In genomic region chr2:28707592-28707991, GRCh38 we compare ENCODE assay signal across 27 cellular contexts. TPM values are rescaled to one million over a fixed set of nuclear protein-coding genes. Genes with fewer than 3 reads are reported as not detected.
DNase-seq lines count a peak whose midpoint lies in the region; ATAC-seq, FAIRE-seq and TF ChIP-seq lines count a peak whose summit lies in the region.
"Had no signal": no experiment of that assay in that cellular context is flagged by ENCODE, and none has a peak within 500 bp of the region (broad histone marks: within the 10 kb centered on the region; RNA-seq: fewer than 3 reads in every experiment).

No MANE protein-coding gene starts in this region.

- POLR2A ChIA-PET in HepG2 (lab: Yijun Ruan, JAX) = no interaction called here

- H3K4me1 ChIP-seq in liver (ENCODE audit: control insufficient read depth in 4 of 4, insufficient read depth in 4 of 4, low read length in 3 of 4) = peaks cover 0 to 20% (median 8%) of the 10 kb centered on the region in 4 donors
- H3K4me1 ChIP-seq in HepG2 (ENCODE audit: insufficient read depth, low read length) = peaks cover 21% of the 10 kb centered on the region

- TF ChIP-seq EP300 in HepG2 (IDR thresholded peaks at IDR 0.05; ENCODE audit: low read depth in 2 of 2, low read length in 2 of 2) (no peak), HepG2 (CRISPR knock-in tag; IDR thresholded peaks at IDR 0.05; ENCODE audit: borderline replicate concordance) (no peak)

- no peak overlapping the region for H3K9ac ChIP-seq in liver (ENCODE audit: low read depth in 1 of 2, low read length in 2 of 2)
- H3K9ac ChIP-seq in HepG2 (ENCODE audit: insufficient read depth, low read depth, low read length) = no peak overlapping the region

- H3K36me3 Mint-ChIP-seq in Calu3 (ENCODE audit: insufficient read depth, unreplicated experiment) = peaks cover 3% of the 10 kb centered on the region

- WGBS in liver = 55% methylated on average over 1 of the region's 1 CpG
- WGBS in HepG2 (ENCODE audit: low lambda C conversion rate) = 0% methylated on average over 1 of the region's 1 CpG

- no peak overlapping the region for H3K27ac Mint-ChIP-seq in Calu3 (ENCODE audit: unreplicated experiment)
- H3K27ac Mint-ChIP-seq: stimulated activated naive CD8-positive, alpha-beta T cell treated with anti-CD3 and anti-CD28 coated beads, Interleukin-15, amount 100 ng/mL, for 72 hours had no signal

- TF ChIP-seq RAD21 in liver (IDR thresholded peaks at IDR 0.05) (no peak), HepG2 (CRISPR knock-in tag; IDR thresholded peaks at IDR 0.05) (no peak)

- CTCF ChIA-PET in HepG2 (lab: Yijun Ruan, JAX; ENCODE audit: low intra/inter-chr PET ratio, low total read pairs) = no interaction called here
- CTCF ChIA-PET in Calu3 (lab: Charles Lee) = interaction anchor here (0.7 kb wide), 1 partner anchor 223 kb away, joined by 6 read pairs; no protein-coding TSS in a partner anchor

- no peak for TF ChIP-seq POLR2A in HepG2 (IDR thresholded peaks at IDR 0.05; ENCODE audit: insufficient read depth in 1 of 2, low read depth in 2 of 2, low read length in 2 of 2)

- H3K79me2 ChIP-seq in HepG2 (ENCODE audit: insufficient read depth, low read length) = no peaks in the 10 kb centered on the region

- no peaks in the 10 kb centered on the region for H3K27me3 Mint-ChIP-seq in Calu3 (ENCODE audit: unreplicated experiment)
- H3K27me3 Mint-ChIP-seq: naive thymus-derived CD4-positive, alpha-beta T cell; stimulated activated naive CD8-positive, alpha-beta T cell treated with anti-CD3 and anti-CD28 coated beads, Interleukin-15, amount 100 ng/mL, for 72 hours had no signal

- H2AFZ ChIP-seq in HepG2 (ENCODE audit: low read length) = no peak overlapping the region

- H3K4me3 Mint-ChIP-seq in Calu3 (ENCODE audit: low read depth, unreplicated experiment) = no peak overlapping the region
- H3K4me3 Mint-ChIP-seq: activated T-cell treated with anti-CD3 and anti-CD28 coated beads, Interleukin-2, amount 50 U/mL, for 4 hours; naive thymus-derived CD4-positive, alpha-beta T cell; stimulated activated naive CD8-positive, alpha-beta T cell treated with anti-CD3 and anti-CD28 coated beads, Interleukin-15, amount 100 ng/mL, for 72 hours had no signal

- TF ChIP-seq CTCF in liver (IDR thresholded peaks at IDR 0.05; ENCODE audit: low read depth, low read length, missing input control) (no peak), HepG2 (CRISPR knock-in tag; IDR thresholded peaks at IDR 0.05) (no peak), Calu3 (IDR thresholded peaks at IDR 0.05; ENCODE audit: unreplicated experiment) (no peak)

- no peaks in the 10 kb centered on the region for H3K4me1 Mint-ChIP-seq in Calu3 (ENCODE audit: low read depth, unreplicated experiment)

- no peak for ATAC-seq in HepG2
- no peak for ATAC-seq in HG02885 (IDR thresholded peaks at IDR 0.05; ENCODE audit: poor library complexity, unreplicated experiment)
- ATAC-seq in GM18511 (IDR thresholded peaks at IDR 0.05; ENCODE audit: unreplicated experiment) = no peak
- ATAC-seq: activated T-cell treated with anti-CD3 and anti-CD28 coated beads, Interleukin-2, amount 50 U/mL, for 4 hours; naive thymus-derived CD4-positive, alpha-beta T cell; SK-N-SH treated with all-trans-retinoic acid at 6 μM for 48 hours; stimulated activated naive CD8-positive, alpha-beta T cell treated with anti-CD3 and anti-CD28 coated beads, Interleukin-15, amount 100 ng/mL, for 72 hours had no signal

- H3K36me3 ChIP-seq in liver (ENCODE audit: control insufficient read depth in 4 of 4, insufficient read depth in 3 of 4, low read depth in 1 of 4, low read length in 3 of 4) = no peaks in the 10 kb centered on the region
- no peaks in the 10 kb centered on the region for H3K36me3 ChIP-seq in HepG2 (replicated peaks in 1 of 2; ENCODE audit: control insufficient read depth in 1 of 2, insufficient read depth in 2 of 2, low read length in 2 of 2)
- H3K36me3 ChIP-seq: right atrium auricular region had no signal

- H3K27ac ChIP-seq in liver (ENCODE audit: low read depth in 1 of 2, low read length in 2 of 2) (no peak overlapping the region), HepG2 (ENCODE audit: extremely low read length, insufficient read depth, low read length) (no peak overlapping the region)
- H3K27ac ChIP-seq: right atrium auricular region had no signal

- DNase-seq in HepG2 (ENCODE audit: low spot score) = no peak
- peak; percentile 41 to 75 for DNase-seq in hippocampal formation (lab: John Stamatoyannopoulos, UW)
- DNase-seq in putamen (ENCODE audit: low spot score) = peak; percentile 85
- no peak for DNase-seq in Calu3
- no peak for DNase-seq in NCI-H510A (lab: John Stamatoyannopoulos, UW)
- DNase-seq: activated CD4-positive, alpha-beta T cell treated with anti-CD3 and anti-CD28 coated beads for 48 hours; activated T-cell treated with anti-CD3 and anti-CD28 coated beads, Interleukin-2, amount 50 U/mL, for 4 hours; AML-193; DMS79; H7; Kasumi-1; MV-4-11; naive thymus-derived CD4-positive, alpha-beta T cell; NCI-H2171; NCI-H526 treated with DMSO at 0.1 percent for 48 hours; stimulated activated CD4-positive, alpha-beta T cell treated with anti-CD3 and anti-CD28 coated beads, Interleukin-15, amount 100 ng/mL, for 24 hours; stimulated activated naive CD8-positive, alpha-beta T cell treated with anti-CD3 and anti-CD28 coated beads, Interleukin-15, amount 100 ng/mL, for 72 hours; T-helper 2 cell; trophoblast cell had no signal

- intact Hi-C loops in HepG2 (cut with micrococcal nuclease; ENCODE audit: unreplicated experiment) = no loop called here
- intact Hi-C loops in Calu3 (cut with micrococcal nuclease; ENCODE audit: unreplicated experiment) = no loop called here

- H3K9me3 ChIP-seq in liver (ENCODE audit: control insufficient read depth in 4 of 4, low read length in 3 of 4) = no peaks in the 10 kb centered on the region
- H3K9me3 ChIP-seq in HepG2 (ENCODE audit: low read length) = no peaks in the 10 kb centered on the region

- in situ Hi-C loops in HepG2 (cut with HindIII; ENCODE audit: extremely low pct_ligation_motif_present, low pct_unique_long_range_greater_than_20kb) = no loop called here

- no peaks in the 10 kb centered on the region for H4K20me1 ChIP-seq in HepG2 (ENCODE audit: insufficient read depth, low read length)

- BruUV-seq in HepG2 (replicated peaks; lab: Mats Ljungman, UMichigan) = no TSS peak
- BruUV-seq in Calu3 (replicated peaks; lab: Mats Ljungman, UMichigan) = no TSS peak

- H3K4me3 ChIP-seq in liver (ENCODE audit: low read depth in 1 of 3, low read length in 3 of 3) (no peak overlapping the region), HepG2 (replicated peaks in 1 of 3; ENCODE audit: insufficient read depth in 1 of 3, low read depth in 2 of 3, low read length in 3 of 3) (no peak overlapping the region)
- H3K4me3 ChIP-seq: right atrium auricular region had no signal

- no peak overlapping the region for H3K4me2 ChIP-seq in HepG2 (ENCODE audit: low read depth, low read length)

- no peaks in the 10 kb centered on the region for H3K27me3 ChIP-seq in liver (ENCODE audit: control insufficient read depth in 4 of 4, insufficient read depth in 4 of 4, low read length in 3 of 4)
- peaks cover 3 to 6% of the 10 kb centered on the region in 2 experiments; a peak in 2 of 5 replicates for H3K27me3 ChIP-seq in HepG2 (ENCODE audit: control insufficient read depth in 1 of 2, insufficient read depth in 2 of 2, low read length in 2 of 2)
- H3K27me3 ChIP-seq: right atrium auricular region had no signal

- H3K9me3 Mint-ChIP-seq in Calu3 (ENCODE audit: low read depth, unreplicated experiment) = peaks cover 13% of the 10 kb centered on the region

- no peak for FAIRE-seq in HepG2 (lab: Jason Lieb, UNC)
- FAIRE-seq: A204.1, bronchial epithelial cell, endometrium had no signal

TF ChIP-seq in liver, 16 proteins besides CTCF, POLR2A, EP300 and RAD21 (continues in another document):
- no peak for TF ChIP-seq FOXA2 (IDR thresholded peaks at IDR 0.05)
- TF ChIP-seq RXRA (IDR thresholded peaks at IDR 0.05) = peak in 1 of 2 donors; percentile 8
- TF ChIP-seq EGR1 (IDR thresholded peaks at IDR 0.05; ENCODE audit: low read depth in 2 of 2) = no peak
- TF ChIP-seq JUND (IDR thresholded peaks at IDR 0.05) = no peak
- TF ChIP-seq SP1 (IDR thresholded peaks at IDR 0.05) = no peak
- TF ChIP-seq HNF4G (IDR thresholded peaks at IDR 0.05) = no peak
- TF ChIP-seq HNF4A (conservative IDR thresholded peaks at IDR 0.05) = peak; percentile 39 to 61

TF ChIP-seq in HepG2, 621 proteins besides CTCF, POLR2A, EP300 and RAD21 (continues in another document):
- no peak for TF ChIP-seq ZNF510 (CRISPR knock-in tag; IDR thresholded peaks at IDR 0.05; ENCODE audit: low read depth)

RNA-seq across cellular contexts. Expression of gene PPP1CB, which starts 44.0 kb away (rescaled TPM):
- total RNA-seq in liver (10 to 100 TPM; 65.3 to 75.4 TPM), HepG2 (2016; rRNA removed; fragmentation: Illumina TruSeq; extraction: Trizol) (109 and 209 TPM in 2 replicates), Calu3 (2022) (218 and 235 TPM in 2 replicates)
- polyA plus RNA-seq in liver (10 to 100 TPM; 26.2 to 33.3 TPM), HepG2 (2011; rRNA removed) (33.8 and 46.9 TPM in 2 replicates)
- total RNA-seq in HepG2 (2016; cell fraction: cytosol; rRNA removed; fragmentation: Illumina TruSeq; extraction: Trizol; ENCODE audit: low read depth) = 28.8 and 29.0 TPM in 2 replicates
- 121 and 212 TPM in 2 replicates for total RNA-seq in HepG2 (2016; cell fraction: insoluble cytoplasmic fraction; rRNA removed; fragmentation: Illumina TruSeq; extraction: Trizol)
- total RNA-seq in HepG2 (2016; cell fraction: membrane; rRNA removed; fragmentation: Illumina TruSeq; extraction: Trizol) = 59.6 and 72.2 TPM in 2 replicates
- total RNA-seq in HepG2 (2016; cell fraction: nucleus; rRNA removed; fragmentation: Illumina TruSeq; extraction: Trizol) = 57.8 and 68.3 TPM in 2 replicates
- polyA plus RNA-seq in HepG2 (2011; cell fraction: cytosol; rRNA removed) = 16.7 and 32.3 TPM in 2 replicates
- 10.9 and 14.0 TPM in 2 replicates for polyA plus RNA-seq in HepG2 (2011; cell fraction: nucleus; rRNA removed)
- 59.6 and 76.3 TPM in 2 replicates for polyA plus RNA-seq in HepG2 (2012)
- 16.4 and 17.8 TPM in 2 replicates for polyA plus RNA-seq in HepG2 (2016; cell fraction: cytosol; fragmentation: Illumina TruSeq; extraction: Trizol; ENCODE audit: low read depth)
- polyA plus RNA-seq in HepG2 (2016; cell fraction: insoluble cytoplasmic fraction; fragmentation: Illumina TruSeq; extraction: Trizol; ENCODE audit: low read depth) = 155 and 164 TPM in 2 replicates
- 52.5 and 53.7 TPM in 2 replicates for polyA plus RNA-seq in HepG2 (2016; cell fraction: membrane; fragmentation: Illumina TruSeq; extraction: Trizol; ENCODE audit: low read depth)
- polyA plus RNA-seq in HepG2 (2016; cell fraction: nucleus; fragmentation: Illumina TruSeq; extraction: Trizol; ENCODE audit: insufficient read depth, low read depth) = 64.6 and 65.7 TPM in 2 replicates
- 97.2 and 138 TPM in 2 replicates for polyA minus RNA-seq in HepG2 (2011; rRNA and poly(A)+ RNA removed; ENCODE audit: low replicate concordance)
- polyA minus RNA-seq in HepG2 (2011; cell fraction: cytosol; rRNA and poly(A)+ RNA removed) = 91.3 and 96.5 TPM in 2 replicates
- polyA minus RNA-seq in HepG2 (2011; cell fraction: nucleus; rRNA and poly(A)+ RNA removed) = 80.1 and 83.7 TPM in 2 replicates

Comparison
In these comparisons a context has a peak if more than half of its experiments do, and no peak if none do; other contexts are left out.
1. DNase-seq: peak in hippocampal formation (2 of 2) and putamen (single experiment); none in HepG2 (single experiment), Calu3 (single experiment) and NCI-H510A (single experiment).